Comparison of ENCODE assay signal across 10 cellular contexts in genomic region chr6:8108031-8108660, GRCh38. TPM values are rescaled to one million over a fixed set of nuclear protein-coding genes. Genes with fewer than 3 reads are reported as not detected.
DNase-seq lines count a peak whose midpoint lies in the region; ATAC-seq and TF ChIP-seq lines count a peak whose summit lies in the region.
"Had no signal": no experiment of that assay in that cellular context is flagged by ENCODE, and none has a peak within 500 bp of the region (broad histone marks: within the 10 kb centered on the region; RNA-seq: fewer than 3 reads in every experiment).

No MANE protein-coding gene starts in this region.

- H3K27ac Mint-ChIP-seq in CD14-positive monocyte, result peak overlapping the region in 1 of 7 donors; percentile 66

- no peaks in the 10 kb centered on the region; the same call in 1 of the 2 replicates for H3K9me3 ChIP-seq in AG04450 (ENCODE audit: control insufficient read depth, insufficient read depth, low read length)

- ATAC-seq in HG03175 (IDR thresholded peaks at IDR 0.05; ENCODE audit: unreplicated experiment), result no peak
- ATAC-seq: stimulated activated naive CD8-positive, alpha-beta T cell treated with anti-CD3 and anti-CD28 coated beads, Interleukin-15, Interleukin-2, amounts not matched to agents 100 U/mL and 50 U/mL, for 24 hours had no signal

- H3K27me3 Mint-ChIP-seq in CD14-positive monocyte (ENCODE audit: low read depth in 3 of 3), result peaks cover 2 to 12% (median 9%) of the 10 kb centered on the region in 3 donors

- H3K4me3 Mint-ChIP-seq in CD14-positive monocyte, result no peak overlapping the region

- intact Hi-C loops in CD14-positive monocyte (cut with micrococcal nuclease), result no loop called here

- H3K9me3 Mint-ChIP-seq in CD14-positive monocyte, result peaks cover 2 to 7% (median 3%) of the 10 kb centered on the region in 7 donors

- DNase-seq in AG04450 (ENCODE audit: low read depth, low spot score) (peak; percentile 90), HS-5 (ENCODE audit: low read depth) (peak; percentile 92), astrocyte of the cerebellum (ENCODE audit: low read depth) (peak; percentile 72), islet precursor cell (peak; percentile 94), H7 (no peak), CD14-positive monocyte (ENCODE audit: low spot score) (no peak)
- no peak for DNase-seq in stimulated activated CD8-positive, alpha-beta memory T cell treated with anti-CD3 and anti-CD28 coated beads, Interleukin-4, amount 100 ng/mL, for 48 hours
- DNase-seq: retina; stimulated activated naive CD8-positive, alpha-beta T cell treated with anti-CD3 and anti-CD28 coated beads, Interleukin-15, Interleukin-2, amounts not matched to agents 100 U/mL and 50 U/mL, for 24 hours had no signal

- peaks cover 4% of the 10 kb centered on the region for H3K4me1 Mint-ChIP-seq in CD14-positive monocyte

- peak overlapping the region; percentile 93 for H3K27ac ChIP-seq in AG04450 (ENCODE audit: low read depth, low read length)

- H3K36me3 ChIP-seq in H7 (replicated peaks; ENCODE audit: control insufficient read depth, insufficient read depth, low read length), result no peaks in the 10 kb centered on the region

- H3K36me3 Mint-ChIP-seq in CD14-positive monocyte, result no peaks in the 10 kb centered on the region

- POLR2A ChIA-PET in AG04450 (lab: Yijun Ruan, JAX), result no interaction called here

- CTCF ChIA-PET in AG04450 (lab: Charles Lee), result interaction anchor here (0.6 to 1.6 kb wide), 3 partner anchors 48 to 321 kb away, joined by 3 to 7 read pairs (median 4); no protein-coding TSS in a partner anchor

- in situ Hi-C loops in astrocyte of the cerebellum (cut with HindIII; ENCODE audit: low sequenced_read_pairs), result no loop called here

- TF ChIP-seq CTCF in AG04450 (IDR thresholded peaks at IDR 0.05; ENCODE audit: low read depth, low read length) (no peak), astrocyte of the cerebellum (IDR thresholded peaks at IDR 0.05; ENCODE audit: low read depth, low read length, missing control alignments) (no peak), CD14-positive monocyte (IDR thresholded peaks at IDR 0.05) (no peak)

- H3K4me3 ChIP-seq in AG04450 (ENCODE audit: low read depth, low read length) (no peak overlapping the region), astrocyte of the cerebellum (ENCODE audit: low read depth, low read length) (no peak overlapping the region), H7 (ENCODE audit: insufficient read depth, low read depth, low read length) (no peak overlapping the region)

- H3K27me3 ChIP-seq in AG04450 (ENCODE audit: control insufficient read depth, insufficient read depth, low read length), result no peaks in the 10 kb centered on the region
- no peaks in the 10 kb centered on the region for H3K27me3 ChIP-seq in H7 (ENCODE audit: control insufficient read depth, insufficient read depth, low read length)

RNA-seq across cellular contexts. Expression of gene EEF1E1, which starts 5.8 kb away (rescaled TPM):
- 51.1 and 65.1 TPM in 2 replicates for polyA plus RNA-seq in AG04450 (2011; rRNA removed)
- polyA minus RNA-seq in AG04450 (2011; rRNA and poly(A)+ RNA removed), result 13.0 and 20.3 TPM in 2 replicates
- total RNA-seq in H7 (2014; rRNA removed; shearing (Covaris generic)), result 99.8 and 109 TPM in 2 replicates
- polyA plus RNA-seq in CD14-positive monocyte, result 10 to 100 TPM; 26.2 to 42.2 TPM

RNA-seq across cellular contexts. Expression of gene BLOC1S5, which starts 44.0 kb away (rescaled TPM):
- polyA plus RNA-seq in AG04450 (2011; rRNA removed) (8.4 and 15.1 TPM in 2 replicates), CD14-positive monocyte (10 to 100 TPM in 1 of 2 donors, 1 to 10 TPM in 1; 9.2 to 11.7 TPM)
- polyA minus RNA-seq in AG04450 (2011; rRNA and poly(A)+ RNA removed), result 5.2 and 7.8 TPM in 2 replicates
- total RNA-seq in H7 (2014; rRNA removed; shearing (Covaris generic)), result 14.8 and 15.6 TPM in 2 replicates

Comparison
In these comparisons a context has a peak if more than half of its experiments do, and no peak if none do; other contexts are left out.
1. DNase-seq: peak in AG04450 (single experiment), HS-5 (single experiment), astrocyte of the cerebellum (single experiment) and islet precursor cell (single experiment); none in H7 (single experiment), CD14-positive monocyte (single experiment) and stimulated activated CD8-positive, alpha-beta memory T cell treated with anti-CD3 and anti-CD28 coated beads, Interleukin-4, amount 100 ng/mL, for 48 hours (single experiment).